Comparison of ENCODE assay signal across 1 cellular context in the genomic region with DNA sequence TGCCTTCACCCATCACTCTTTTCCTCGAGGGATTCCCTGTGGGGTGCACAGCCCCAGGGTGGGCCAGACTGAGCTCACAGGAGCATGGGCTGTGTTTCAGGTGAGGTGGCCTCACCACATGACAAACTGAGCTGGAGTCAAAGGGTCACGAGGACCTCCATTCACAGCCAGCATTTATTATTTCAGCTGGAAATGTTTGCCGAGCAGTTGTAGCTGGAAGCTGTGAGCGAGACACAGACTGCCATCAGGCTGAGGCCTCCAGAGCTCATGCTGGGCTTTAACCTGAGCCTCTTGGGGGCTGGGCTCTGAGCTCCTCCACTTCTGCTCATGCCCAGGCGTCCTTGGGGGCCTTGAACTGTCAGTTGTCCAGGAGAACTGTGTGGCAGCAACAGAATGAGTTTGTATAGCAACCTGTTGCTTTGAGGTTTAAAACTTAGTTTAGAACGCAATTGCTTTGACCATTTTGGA.
TF ChIP-seq lines count a peak whose summit lies in the region.

No MANE protein-coding gene starts in this region.

TF ChIP-seq in HepG2, 621 proteins besides CTCF, POLR2A, EP300 and RAD21 (continued from another document and continues in another):
- TF ChIP-seq, protein P1, sequence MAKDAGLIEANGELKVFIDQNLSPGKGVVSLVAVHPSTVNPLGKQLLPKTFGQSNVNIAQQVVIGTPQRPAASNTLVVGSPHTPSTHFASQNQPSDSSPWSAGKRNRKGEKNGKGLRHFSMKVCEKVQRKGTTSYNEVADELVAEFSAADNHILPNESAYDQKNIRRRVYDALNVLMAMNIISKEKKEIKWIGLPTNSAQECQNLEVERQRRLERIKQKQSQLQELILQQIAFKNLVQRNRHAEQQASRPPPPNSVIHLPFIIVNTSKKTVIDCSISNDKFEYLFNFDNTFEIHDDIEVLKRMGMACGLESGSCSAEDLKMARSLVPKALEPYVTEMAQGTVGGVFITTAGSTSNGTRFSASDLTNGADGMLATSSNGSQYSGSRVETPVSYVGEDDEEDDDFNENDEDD (CRISPR knock-in tag; IDR thresholded peaks at IDR 0.05; ENCODE audit: borderline replicate concordance) = peak; percentile 44; the same call in 1 of the 2 replicates
- TF ChIP-seq SALL1 (CRISPR knock-in tag; IDR thresholded peaks at IDR 0.05) (peak; percentile 65), HNRNPH1 (optimal IDR thresholded peaks at IDR 0.05; ENCODE audit: low read depth, low read length) (no peak), ZNF724P (CRISPR knock-in tag; IDR thresholded peaks at IDR 0.05; ENCODE audit: borderline replicate concordance) (no peak), KDM2A (CRISPR knock-in tag; IDR thresholded peaks at IDR 0.05; ENCODE audit: borderline replicate concordance, low read depth) (no peak), AGO1 (IDR thresholded peaks at IDR 0.05; ENCODE audit: low read depth, low read length, poor library complexity, severe bottlenecking) (no peak), ZSCAN12 (CRISPR knock-in tag; IDR thresholded peaks at IDR 0.05) (no peak), EED (CRISPR knock-in tag; IDR thresholded peaks at IDR 0.05) (no peak), ZNF644 (CRISPR knock-in tag; IDR thresholded peaks at IDR 0.05; ENCODE audit: low read depth) (no peak), SRSF1 (optimal IDR thresholded peaks at IDR 0.05; ENCODE audit: low read depth, low read length) (no peak), HNF4A (CRISPR knock-in tag; IDR thresholded peaks at IDR 0.05) (peak; percentile 54; the same call in 1 of the 2 replicates), FOXM1 (CRISPR knock-in tag; IDR thresholded peaks at IDR 0.05) (no peak), NFKBIZ (CRISPR knock-in tag; IDR thresholded peaks at IDR 0.05) (no peak), ISL2 (CRISPR knock-in tag; IDR thresholded peaks at IDR 0.05) (no peak), HCFC1 (IDR thresholded peaks at IDR 0.05; ENCODE audit: low read depth, low read length) (no peak), ZNF333 (CRISPR knock-in tag; IDR thresholded peaks at IDR 0.05; ENCODE audit: borderline replicate concordance) (no peak), ZNF225 (CRISPR knock-in tag; IDR thresholded peaks at IDR 0.05) (no peak), SIN3B (IDR thresholded peaks at IDR 0.05; ENCODE audit: low read length) (no peak), BCL6 (CRISPR knock-in tag; IDR thresholded peaks at IDR 0.05) (peak; percentile 59; the same call in 1 of the 2 replicates), HMGA1 (CRISPR knock-in tag; conservative IDR thresholded peaks at IDR 0.05) (no peak), MXI1 (IDR thresholded peaks at IDR 0.05; ENCODE audit: borderline replicate concordance, low read depth, low read length) (peak; percentile 48; the same call in 1 of the 3 replicates), ZNF674 (CRISPR knock-in tag; IDR thresholded peaks at IDR 0.05; ENCODE audit: low read depth) (no peak), ZNF614 (CRISPR knock-in tag; IDR thresholded peaks at IDR 0.05; ENCODE audit: borderline replicate concordance) (peak; percentile 70; the same call in 1 of the 2 replicates)
- TF ChIP-seq, protein P2, sequence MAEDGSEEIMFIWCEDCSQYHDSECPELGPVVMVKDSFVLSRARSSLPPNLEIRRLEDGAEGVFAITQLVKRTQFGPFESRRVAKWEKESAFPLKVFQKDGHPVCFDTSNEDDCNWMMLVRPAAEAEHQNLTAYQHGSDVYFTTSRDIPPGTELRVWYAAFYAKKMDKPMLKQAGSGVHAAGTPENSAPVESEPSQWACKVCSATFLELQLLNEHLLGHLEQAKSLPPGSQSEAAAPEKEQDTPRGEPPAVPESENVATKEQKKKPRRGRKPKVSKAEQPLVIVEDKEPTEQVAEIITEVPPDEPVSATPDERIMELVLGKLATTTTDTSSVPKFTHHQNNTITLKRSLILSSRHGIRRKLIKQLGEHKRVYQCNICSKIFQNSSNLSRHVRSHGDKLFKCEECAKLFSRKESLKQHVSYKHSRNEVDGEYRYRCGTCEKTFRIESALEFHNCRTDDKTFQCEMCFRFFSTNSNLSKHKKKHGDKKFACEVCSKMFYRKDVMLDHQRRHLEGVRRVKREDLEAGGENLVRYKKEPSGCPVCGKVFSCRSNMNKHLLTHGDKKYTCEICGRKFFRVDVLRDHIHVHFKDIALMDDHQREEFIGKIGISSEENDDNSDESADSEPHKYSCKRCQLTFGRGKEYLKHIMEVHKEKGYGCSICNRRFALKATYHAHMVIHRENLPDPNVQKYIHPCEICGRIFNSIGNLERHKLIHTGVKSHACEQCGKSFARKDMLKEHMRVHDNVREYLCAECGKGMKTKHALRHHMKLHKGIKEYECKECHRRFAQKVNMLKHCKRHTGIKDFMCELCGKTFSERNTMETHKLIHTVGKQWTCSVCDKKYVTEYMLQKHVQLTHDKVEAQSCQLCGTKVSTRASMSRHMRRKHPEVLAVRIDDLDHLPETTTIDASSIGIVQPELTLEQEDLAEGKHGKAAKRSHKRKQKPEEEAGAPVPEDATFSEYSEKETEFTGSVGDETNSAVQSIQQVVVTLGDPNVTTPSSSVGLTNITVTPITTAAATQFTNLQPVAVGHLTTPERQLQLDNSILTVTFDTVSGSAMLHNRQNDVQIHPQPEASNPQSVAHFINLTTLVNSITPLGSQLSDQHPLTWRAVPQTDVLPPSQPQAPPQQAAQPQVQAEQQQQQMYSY (CRISPR knock-in tag; IDR thresholded peaks at IDR 0.05) = no peak
- TF ChIP-seq, protein P3, sequence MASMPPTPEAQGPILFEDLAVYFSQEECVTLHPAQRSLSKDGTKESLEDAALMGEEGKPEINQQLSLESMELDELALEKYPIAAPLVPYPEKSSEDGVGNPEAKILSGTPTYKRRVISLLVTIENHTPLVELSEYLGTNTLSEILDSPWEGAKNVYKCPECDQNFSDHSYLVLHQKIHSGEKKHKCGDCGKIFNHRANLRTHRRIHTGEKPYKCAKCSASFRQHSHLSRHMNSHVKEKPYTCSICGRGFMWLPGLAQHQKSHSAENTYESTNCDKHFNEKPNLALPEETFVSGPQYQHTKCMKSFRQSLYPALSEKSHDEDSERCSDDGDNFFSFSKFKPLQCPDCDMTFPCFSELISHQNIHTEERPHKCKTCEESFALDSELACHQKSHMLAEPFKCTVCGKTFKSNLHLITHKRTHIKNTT (CRISPR knock-in tag; IDR thresholded peaks at IDR 0.05) = no peak
- TF ChIP-seq, protein P4, sequence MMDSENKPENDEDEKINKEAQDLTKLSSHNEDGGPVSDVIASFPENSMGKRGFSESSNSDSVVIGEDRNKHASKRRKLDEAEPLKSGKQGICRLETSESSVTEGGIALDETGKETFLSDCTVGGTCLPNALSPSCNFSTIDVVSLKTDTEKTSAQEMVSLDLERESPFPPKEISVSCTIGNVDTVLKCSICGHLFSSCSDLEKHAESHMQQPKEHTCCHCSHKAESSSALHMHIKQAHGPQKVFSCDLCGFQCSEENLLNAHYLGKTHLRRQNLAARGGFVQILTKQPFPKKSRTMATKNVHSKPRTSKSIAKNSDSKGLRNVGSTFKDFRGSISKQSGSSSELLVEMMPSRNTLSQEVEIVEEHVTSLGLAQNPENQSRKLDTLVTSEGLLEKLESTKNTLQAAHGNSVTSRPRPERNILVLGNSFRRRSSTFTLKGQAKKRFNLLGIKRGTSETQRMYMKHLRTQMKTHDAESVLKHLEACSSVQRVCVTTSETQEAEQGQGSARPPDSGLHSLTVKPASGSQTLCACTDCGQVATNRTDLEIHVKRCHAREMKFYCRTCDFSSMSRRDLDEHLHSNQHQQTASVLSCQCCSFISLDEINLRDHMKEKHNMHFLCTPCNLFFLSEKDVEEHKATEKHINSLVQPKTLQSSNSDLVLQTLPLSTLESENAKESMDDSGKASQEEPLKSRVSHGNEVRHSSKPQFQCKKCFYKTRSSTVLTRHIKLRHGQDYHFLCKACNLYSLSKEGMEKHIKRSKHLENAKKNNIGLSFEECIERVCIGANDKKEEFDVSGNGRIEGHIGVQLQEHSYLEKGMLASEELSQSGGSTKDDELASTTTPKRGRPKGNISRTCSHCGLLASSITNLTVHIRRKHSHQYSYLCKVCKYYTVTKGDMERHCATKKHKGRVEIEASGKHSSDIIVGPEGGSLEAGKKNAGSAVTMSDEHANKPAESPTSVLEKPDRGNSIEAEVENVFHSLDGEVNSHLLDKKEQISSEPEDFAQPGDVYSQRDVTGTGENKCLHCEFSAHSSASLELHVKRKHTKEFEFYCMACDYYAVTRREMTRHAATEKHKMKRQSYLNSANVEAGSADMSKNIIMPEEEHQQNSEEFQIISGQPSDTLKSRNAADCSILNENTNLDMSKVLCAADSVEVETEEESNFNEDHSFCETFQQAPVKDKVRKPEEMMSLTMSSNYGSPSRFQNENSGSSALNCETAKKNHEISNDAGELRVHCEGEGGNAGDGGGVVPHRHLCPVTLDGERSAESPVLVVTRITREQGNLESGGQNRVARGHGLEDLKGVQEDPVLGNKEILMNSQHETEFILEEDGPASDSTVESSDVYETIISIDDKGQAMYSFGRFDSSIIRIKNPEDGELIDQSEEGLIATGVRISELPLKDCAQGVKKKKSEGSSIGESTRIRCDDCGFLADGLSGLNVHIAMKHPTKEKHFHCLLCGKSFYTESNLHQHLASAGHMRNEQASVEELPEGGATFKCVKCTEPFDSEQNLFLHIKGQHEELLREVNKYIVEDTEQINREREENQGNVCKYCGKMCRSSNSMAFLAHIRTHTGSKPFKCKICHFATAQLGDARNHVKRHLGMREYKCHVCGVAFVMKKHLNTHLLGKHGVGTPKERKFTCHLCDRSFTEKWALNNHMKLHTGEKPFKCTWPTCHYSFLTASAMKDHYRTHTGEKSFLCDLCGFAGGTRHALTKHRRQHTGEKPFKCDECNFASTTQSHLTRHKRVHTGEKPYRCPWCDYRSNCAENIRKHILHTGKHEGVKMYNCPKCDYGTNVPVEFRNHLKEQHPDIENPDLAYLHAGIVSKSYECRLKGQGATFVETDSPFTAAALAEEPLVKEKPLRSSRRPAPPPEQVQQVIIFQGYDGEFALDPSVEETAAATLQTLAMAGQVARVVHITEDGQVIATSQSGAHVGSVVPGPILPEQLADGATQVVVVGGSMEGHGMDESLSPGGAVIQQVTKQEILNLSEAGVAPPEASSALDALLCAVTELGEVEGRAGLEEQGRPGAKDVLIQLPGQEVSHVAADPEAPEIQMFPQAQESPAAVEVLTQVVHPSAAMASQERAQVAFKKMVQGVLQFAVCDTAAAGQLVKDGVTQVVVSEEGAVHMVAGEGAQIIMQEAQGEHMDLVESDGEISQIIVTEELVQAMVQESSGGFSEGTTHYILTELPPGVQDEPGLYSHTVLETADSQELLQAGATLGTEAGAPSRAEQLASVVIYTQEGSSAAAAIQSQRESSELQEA (CRISPR knock-in tag; IDR thresholded peaks at IDR 0.05; ENCODE audit: not compliant biosample characterization) = no peak
- TF ChIP-seq, protein P5, sequence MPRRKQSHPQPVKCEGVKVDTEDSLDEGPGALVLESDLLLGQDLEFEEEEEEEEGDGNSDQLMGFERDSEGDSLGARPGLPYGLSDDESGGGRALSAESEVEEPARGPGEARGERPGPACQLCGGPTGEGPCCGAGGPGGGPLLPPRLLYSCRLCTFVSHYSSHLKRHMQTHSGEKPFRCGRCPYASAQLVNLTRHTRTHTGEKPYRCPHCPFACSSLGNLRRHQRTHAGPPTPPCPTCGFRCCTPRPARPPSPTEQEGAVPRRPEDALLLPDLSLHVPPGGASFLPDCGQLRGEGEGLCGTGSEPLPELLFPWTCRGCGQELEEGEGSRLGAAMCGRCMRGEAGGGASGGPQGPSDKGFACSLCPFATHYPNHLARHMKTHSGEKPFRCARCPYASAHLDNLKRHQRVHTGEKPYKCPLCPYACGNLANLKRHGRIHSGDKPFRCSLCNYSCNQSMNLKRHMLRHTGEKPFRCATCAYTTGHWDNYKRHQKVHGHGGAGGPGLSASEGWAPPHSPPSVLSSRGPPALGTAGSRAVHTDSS (CRISPR knock-in tag; conservative IDR thresholded peaks at IDR 0.05) = no peak
- TF ChIP-seq, protein P6, sequence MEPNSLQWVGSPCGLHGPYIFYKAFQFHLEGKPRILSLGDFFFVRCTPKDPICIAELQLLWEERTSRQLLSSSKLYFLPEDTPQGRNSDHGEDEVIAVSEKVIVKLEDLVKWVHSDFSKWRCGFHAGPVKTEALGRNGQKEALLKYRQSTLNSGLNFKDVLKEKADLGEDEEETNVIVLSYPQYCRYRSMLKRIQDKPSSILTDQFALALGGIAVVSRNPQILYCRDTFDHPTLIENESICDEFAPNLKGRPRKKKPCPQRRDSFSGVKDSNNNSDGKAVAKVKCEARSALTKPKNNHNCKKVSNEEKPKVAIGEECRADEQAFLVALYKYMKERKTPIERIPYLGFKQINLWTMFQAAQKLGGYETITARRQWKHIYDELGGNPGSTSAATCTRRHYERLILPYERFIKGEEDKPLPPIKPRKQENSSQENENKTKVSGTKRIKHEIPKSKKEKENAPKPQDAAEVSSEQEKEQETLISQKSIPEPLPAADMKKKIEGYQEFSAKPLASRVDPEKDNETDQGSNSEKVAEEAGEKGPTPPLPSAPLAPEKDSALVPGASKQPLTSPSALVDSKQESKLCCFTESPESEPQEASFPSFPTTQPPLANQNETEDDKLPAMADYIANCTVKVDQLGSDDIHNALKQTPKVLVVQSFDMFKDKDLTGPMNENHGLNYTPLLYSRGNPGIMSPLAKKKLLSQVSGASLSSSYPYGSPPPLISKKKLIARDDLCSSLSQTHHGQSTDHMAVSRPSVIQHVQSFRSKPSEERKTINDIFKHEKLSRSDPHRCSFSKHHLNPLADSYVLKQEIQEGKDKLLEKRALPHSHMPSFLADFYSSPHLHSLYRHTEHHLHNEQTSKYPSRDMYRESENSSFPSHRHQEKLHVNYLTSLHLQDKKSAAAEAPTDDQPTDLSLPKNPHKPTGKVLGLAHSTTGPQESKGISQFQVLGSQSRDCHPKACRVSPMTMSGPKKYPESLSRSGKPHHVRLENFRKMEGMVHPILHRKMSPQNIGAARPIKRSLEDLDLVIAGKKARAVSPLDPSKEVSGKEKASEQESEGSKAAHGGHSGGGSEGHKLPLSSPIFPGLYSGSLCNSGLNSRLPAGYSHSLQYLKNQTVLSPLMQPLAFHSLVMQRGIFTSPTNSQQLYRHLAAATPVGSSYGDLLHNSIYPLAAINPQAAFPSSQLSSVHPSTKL (CRISPR knock-in tag; IDR thresholded peaks at IDR 0.05) = peak; percentile 56
- TF ChIP-seq, protein P7, sequence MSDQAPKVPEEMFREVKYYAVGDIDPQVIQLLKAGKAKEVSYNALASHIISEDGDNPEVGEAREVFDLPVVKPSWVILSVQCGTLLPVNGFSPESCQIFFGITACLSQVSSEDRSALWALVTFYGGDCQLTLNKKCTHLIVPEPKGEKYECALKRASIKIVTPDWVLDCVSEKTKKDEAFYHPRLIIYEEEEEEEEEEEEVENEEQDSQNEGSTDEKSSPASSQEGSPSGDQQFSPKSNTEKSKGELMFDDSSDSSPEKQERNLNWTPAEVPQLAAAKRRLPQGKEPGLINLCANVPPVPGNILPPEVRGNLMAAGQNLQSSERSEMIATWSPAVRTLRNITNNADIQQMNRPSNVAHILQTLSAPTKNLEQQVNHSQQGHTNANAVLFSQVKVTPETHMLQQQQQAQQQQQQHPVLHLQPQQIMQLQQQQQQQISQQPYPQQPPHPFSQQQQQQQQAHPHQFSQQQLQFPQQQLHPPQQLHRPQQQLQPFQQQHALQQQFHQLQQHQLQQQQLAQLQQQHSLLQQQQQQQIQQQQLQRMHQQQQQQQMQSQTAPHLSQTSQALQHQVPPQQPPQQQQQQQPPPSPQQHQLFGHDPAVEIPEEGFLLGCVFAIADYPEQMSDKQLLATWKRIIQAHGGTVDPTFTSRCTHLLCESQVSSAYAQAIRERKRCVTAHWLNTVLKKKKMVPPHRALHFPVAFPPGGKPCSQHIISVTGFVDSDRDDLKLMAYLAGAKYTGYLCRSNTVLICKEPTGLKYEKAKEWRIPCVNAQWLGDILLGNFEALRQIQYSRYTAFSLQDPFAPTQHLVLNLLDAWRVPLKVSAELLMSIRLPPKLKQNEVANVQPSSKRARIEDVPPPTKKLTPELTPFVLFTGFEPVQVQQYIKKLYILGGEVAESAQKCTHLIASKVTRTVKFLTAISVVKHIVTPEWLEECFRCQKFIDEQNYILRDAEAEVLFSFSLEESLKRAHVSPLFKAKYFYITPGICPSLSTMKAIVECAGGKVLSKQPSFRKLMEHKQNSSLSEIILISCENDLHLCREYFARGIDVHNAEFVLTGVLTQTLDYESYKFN (CRISPR knock-in tag; conservative IDR thresholded peaks at IDR 0.05) = peak; percentile 40; the same call in 1 of the 2 replicates
